Comparison of ENCODE assay signal across 1 cellular context in genomic region chr6:33280539-33280938, GRCh38.
TF ChIP-seq lines count a peak whose summit lies in the region.

No MANE protein-coding gene starts in this region.

TF ChIP-seq in H1, 55 proteins besides CTCF, POLR2A, EP300 and RAD21:
- no peak for TF ChIP-seq TAF1 (IDR thresholded peaks at IDR 0.05; ENCODE audit: low read depth, low read length)
